Comparison of ENCODE assay signal across 10 cellular contexts in genomic region chr12:121061831-121062230, GRCh38. TPM values are rescaled to one million over a fixed set of nuclear protein-coding genes. Genes with fewer than 3 reads are reported as not detected.
DNase-seq lines count a peak whose midpoint lies in the region; ATAC-seq and TF ChIP-seq lines count a peak whose summit lies in the region.
"Had no signal": no experiment of that assay in that cellular context is flagged by ENCODE, and none has a peak within 500 bp of the region (broad histone marks: within the 10 kb centered on the region; RNA-seq: fewer than 3 reads in every experiment).

No MANE protein-coding gene starts in this region.

- TF ChIP-seq CTCF in A673 (conservative IDR thresholded peaks at IDR 0.05; ENCODE audit: low read depth, low read length) (peak; percentile 39), HFF-Myc (IDR thresholded peaks at IDR 0.05; ENCODE audit: low read depth, low read length, missing control alignments) (peak; percentile 24), foreskin fibroblast (IDR thresholded peaks at IDR 0.05; ENCODE audit: low read depth, low read length) (peak; percentile 6)

- BruUV-seq in A673 (replicated peaks; lab: Mats Ljungman, UMichigan) = no TSS peak

- POLR2A ChIA-PET in A673 (lab: Charles Lee; ENCODE audit: low non-redundant PET) = no interaction called here

- H3K27me3 ChIP-seq in A673 (replicated peaks; ENCODE audit: insufficient read depth, low read depth, low read length, poor library complexity) = no peaks in the 10 kb centered on the region
- H3K27me3 ChIP-seq: vagina had no signal

- DNase-seq in A673 (ENCODE audit: low spot score) = peak; percentile 40
- no peak for DNase-seq in HFF-Myc (ENCODE audit: extremely low read depth, low read depth)
- DNase-seq in RPMI7951 (ENCODE audit: low read depth) = peak; percentile 6
- peak in 1 of 2 donors; percentile 24 for DNase-seq in foreskin fibroblast
- DNase-seq in stimulated activated CD4-positive, alpha-beta T cell treated with anti-CD3 and anti-CD28 coated beads, Interleukin-1b, Interleukin-23, amount 100 ng/mL, for 48 hours = no peak
- DNase-seq in NCI-H1105 treated with DMSO at 0.1 percent for 48 hours (lab: John Stamatoyannopoulos, UW) = no peak
- DNase-seq: DMS153 had no signal

- H3K4me3 ChIP-seq in A673 (ENCODE audit: low read depth, low read length, poor library complexity, severe bottlenecking) (no peak overlapping the region), HFF-Myc (replicated peaks; ENCODE audit: low read depth, low read length) (no peak overlapping the region), foreskin fibroblast (ENCODE audit: low read depth in 1 of 2, low read length in 2 of 2) (no peak overlapping the region)
- H3K4me3 ChIP-seq: vagina had no signal

- CTCF ChIA-PET in A673 (lab: Charles Lee) = no interaction called here

- H3K27ac ChIP-seq in A673 (ENCODE audit: low read depth, low read length, poor library complexity, severe bottlenecking) = no peak overlapping the region
- H3K27ac ChIP-seq: vagina had no signal

- intact Hi-C loops in A673 (cut with micrococcal nuclease; ENCODE audit: unreplicated experiment) = loop anchor here (5.0 kb wide), 1 partner anchor 380 kb away; no protein-coding TSS in a partner anchor

- no peaks in the 10 kb centered on the region for H3K9me3 ChIP-seq in A673 (ENCODE audit: low read depth, low read length, poor library complexity, severe bottlenecking)
- H3K9me3 ChIP-seq: vagina had no signal

- ATAC-seq in HG02610 (IDR thresholded peaks at IDR 0.05; ENCODE audit: unreplicated experiment) (no peak), HG03095 (IDR thresholded peaks at IDR 0.05; ENCODE audit: unreplicated experiment) (no peak)

- H3K4me1 ChIP-seq in A673 (ENCODE audit: insufficient read depth, low read length, poor library complexity, severe bottlenecking) = no peaks in the 10 kb centered on the region

- no peaks in the 10 kb centered on the region for H3K36me3 ChIP-seq in A673 (ENCODE audit: insufficient read depth, low read length, poor library complexity, severe bottlenecking)
- H3K36me3 ChIP-seq: vagina had no signal

RNA-seq across cellular contexts. Expression of gene OASL, which starts 22.8 kb away (rescaled TPM):
- 0.70 and 0.73 TPM in 2 replicates for total RNA-seq in A673 (2021)
- total RNA-seq in RPMI7951 (2014; rRNA removed; shearing (Covaris generic)) = 2.9 and 3.0 TPM in 2 replicates

RNA-seq across cellular contexts. Expression of gene C12orf43, which starts 45.5 kb away (rescaled TPM):
- 25.5 and 28.4 TPM in 2 replicates for total RNA-seq in A673 (2021)
- total RNA-seq in RPMI7951 (2014; rRNA removed; shearing (Covaris generic)) = 10.0 and 11.3 TPM in 2 replicates

Comparison
In these comparisons a context has a peak if more than half of its experiments do, and no peak if none do; other contexts are left out.
1. DNase-seq: peak in A673 (single experiment) and RPMI7951 (single experiment); none in HFF-Myc (single experiment), stimulated activated CD4-positive, alpha-beta T cell treated with anti-CD3 and anti-CD28 coated beads, Interleukin-1b, Interleukin-23, amount 100 ng/mL, for 48 hours (single experiment) and NCI-H1105 treated with DMSO at 0.1 percent for 48 hours (single experiment).
2. Peak in every context shown above with its lines, with median percentiles within 50 percentile points of each other: CTCF ChIP-seq.